1 cellular context compared by ENCODE assay signal in genomic region chr6:143229402-143229801, GRCh38.
TF ChIP-seq lines count a peak whose summit lies in the region.

No MANE protein-coding gene starts in this region.

TF ChIP-seq in K562, 482 proteins besides CTCF, POLR2A, EP300 and RAD21 (continued from another document):
- TF ChIP-seq ATF3 (IDR thresholded peaks at IDR 0.05) (peak; percentile 30; the same call in 1 of the 2 replicates), ATF3 (CRISPR knock-in tag; conservative IDR thresholded peaks at IDR 0.05) (no peak), JUND (IDR thresholded peaks at IDR 0.05; ENCODE audit: borderline replicate concordance, low read depth, low read length) (no peak), JUND (tag; IDR thresholded peaks at IDR 0.05; ENCODE audit: borderline replicate concordance, low read depth, low read length) (0 out of 3 replicates have a peak, but pooled peaks have one; percentile 33), NFATC3 (IDR thresholded peaks at IDR 0.05) (no peak), MEIS2 (IDR thresholded peaks at IDR 0.05; ENCODE audit: partially characterized antibody) (peak; percentile 60), ZNF165 (CRISPR knock-in tag; IDR thresholded peaks at IDR 0.05; ENCODE audit: borderline replicate concordance) (no peak), ZNF609 (CRISPR knock-in tag; IDR thresholded peaks at IDR 0.05; ENCODE audit: borderline replicate concordance) (no peak), ARID3A (IDR thresholded peaks at IDR 0.05; ENCODE audit: borderline replicate concordance, low read depth, low read length) (no peak)
